Comparison of ENCODE assay signal across 27 cellular contexts in genomic region chr2:133209325-133209724, GRCh38.
"Had no signal": no experiment of that assay in that cellular context is flagged by ENCODE, and none has a peak within 500 bp of the region (broad histone marks: within the 10 kb centered on the region; RNA-seq: fewer than 3 reads in every experiment).

No MANE protein-coding gene starts in this region.

- H3K36me3 Mint-ChIP-seq: mesothelial cell of epicardium had no signal

- H3K4me1 Mint-ChIP-seq: endodermal cell, mesothelial cell of epicardium, naive B cell had no signal

- H3K4me3 ChIP-seq: colonic mucosa, esophagus squamous epithelium, gastrocnemius medialis, heart right ventricle, left ventricle myocardium inferior, lower lobe of right lung, mucosa of descending colon had no signal

- H3K4me3 Mint-ChIP-seq: dendritic cell treated with granulocyte-macrophage colony-stimulating factor and Interleukin-4, amounts not matched to agents 40 ng/mL and 50 ng/mL, for 4 days; effector memory CD8-positive, alpha-beta T cell; endodermal cell; mesothelial cell of epicardium had no signal

- DNase-seq: colonic mucosa; cortex of kidney; effector CD8-positive, alpha-beta T cell; effector memory CD8-positive, alpha-beta T cell; endodermal cell; erythroblast; esophagus squamous epithelium; foreskin fibroblast; foreskin melanocyte; gastrocnemius medialis; glutamatergic neuron; head of caudate nucleus; heart right ventricle; hippocampal formation; left cardiac atrium; left ventricle myocardium inferior; lower lobe of right lung; mesenchymal stem cell; mucosa of descending colon; naive B cell had no signal

- H3K27me3 Mint-ChIP-seq: dendritic cell treated with granulocyte-macrophage colony-stimulating factor and Interleukin-4, amounts not matched to agents 40 ng/mL and 50 ng/mL, for 4 days; effector memory CD8-positive, alpha-beta T cell; naive B cell had no signal

- H3K4me1 ChIP-seq: colonic mucosa, esophagus squamous epithelium, gastrocnemius medialis, heart right ventricle, left ventricle myocardium inferior had no signal

- H3K27ac Mint-ChIP-seq: dendritic cell treated with granulocyte-macrophage colony-stimulating factor and Interleukin-4, amounts not matched to agents 40 ng/mL and 50 ng/mL, for 4 days; effector memory CD8-positive, alpha-beta T cell; endodermal cell; mesothelial cell of epicardium had no signal

- H3K9me3 ChIP-seq: colonic mucosa, gastrocnemius medialis, lower lobe of right lung had no signal

- FAIRE-seq: endometrium, islet of Langerhans, keratinocyte had no signal

- H3K36me3 ChIP-seq: colonic mucosa, gastrocnemius medialis, heart right ventricle, lower lobe of right lung had no signal

- H3K27me3 ChIP-seq: colonic mucosa, esophagus squamous epithelium, gastrocnemius medialis, heart right ventricle had no signal

- ATAC-seq: effector memory CD8-positive, alpha-beta T cell; esophagus mucosa; gastrocnemius medialis; heart right ventricle; left cardiac atrium; lower lobe of right lung; mucosa of descending colon had no signal

- H3K27ac ChIP-seq: colonic mucosa, epithelial cell of prostate, esophagus squamous epithelium, gastrocnemius medialis, heart right ventricle, left ventricle myocardium inferior, lower lobe of right lung had no signal
